8 cellular contexts compared by ENCODE assay signal in genomic region chr5:170632985-170633234, GRCh38.
DNase-seq lines count a peak whose midpoint lies in the region; ATAC-seq lines count a peak whose summit lies in the region.

No MANE protein-coding gene starts in this region.

- CTCF ChIA-PET in activated CD4-positive, alpha-beta T cell treated with anti-CD3 and anti-CD28 coated beads, Interleukin-2, amount 10 ng/mL, durations not matched to agents 7 days and 5 days (lab: Charles Lee), result interaction anchor here (1.2 to 3.6 kb wide), 2 partner anchors 19 to 199 kb away, joined by 3 to 19 read pairs; no protein-coding TSS in a partner anchor

- POLR2A ChIA-PET in activated CD4-positive, alpha-beta T cell treated with anti-CD3 and anti-CD28 coated beads, Interleukin-2, amount 10 ng/mL, durations not matched to agents 7 days and 5 days (lab: Charles Lee), result no interaction called here

- peaks cover 14% of the 10 kb centered on the region for H3K4me1 Mint-ChIP-seq in activated CD4-positive, alpha-beta T cell treated with anti-CD3 and anti-CD28 coated beads, Interleukin-2, amount 10 ng/mL, durations not matched to agents 7 days and 5 days

- no peaks in the 10 kb centered on the region for H3K27me3 ChIP-seq in duodenal mucosa (ENCODE audit: control insufficient read depth in 1 of 2, insufficient read depth in 2 of 2, low read length in 2 of 2)

- H3K9ac ChIP-seq in ES-I3 (ENCODE audit: low read depth, low read length), result peak overlapping the region; percentile 49; the same call in 1 of the 2 replicates
- peak overlapping the region in 1 of 2 donors; percentile 38 for H3K9ac ChIP-seq in duodenal mucosa (ENCODE audit: low read depth in 1 of 2, low read length in 2 of 2)

- H3K27me3 Mint-ChIP-seq in activated CD4-positive, alpha-beta T cell treated with anti-CD3 and anti-CD28 coated beads, Interleukin-2, amount 10 ng/mL, durations not matched to agents 7 days and 5 days, result peaks cover 14% of the 10 kb centered on the region

- no peaks in the 10 kb centered on the region for H3K36me3 Mint-ChIP-seq in activated CD4-positive, alpha-beta T cell treated with anti-CD3 and anti-CD28 coated beads, Interleukin-2, amount 10 ng/mL, durations not matched to agents 7 days and 5 days (ENCODE audit: low read depth)

- no peak overlapping the region for H3K27ac Mint-ChIP-seq in activated CD4-positive, alpha-beta T cell treated with anti-CD3 and anti-CD28 coated beads, Interleukin-2, amount 10 ng/mL, durations not matched to agents 7 days and 5 days

- H3K9me3 Mint-ChIP-seq in activated CD4-positive, alpha-beta T cell treated with anti-CD3 and anti-CD28 coated beads, Interleukin-2, amount 10 ng/mL, durations not matched to agents 7 days and 5 days, result no peaks in the 10 kb centered on the region

- H3K36me3 ChIP-seq in ES-I3 (ENCODE audit: insufficient read depth, low read length) (no peaks in the 10 kb centered on the region), duodenal mucosa (ENCODE audit: control insufficient read depth in 1 of 2, insufficient read depth in 2 of 2, low read length in 2 of 2) (no peaks in the 10 kb centered on the region)

- peak overlapping the region; percentile 55 for H3K27ac ChIP-seq in duodenal mucosa (ENCODE audit: low read depth, low read length)

- peak overlapping the region in 1 of 2 donors; percentile 54 for H3K4me3 ChIP-seq in duodenal mucosa (ENCODE audit: low read depth in 1 of 2, low read length in 2 of 2)

- H3K9me3 ChIP-seq in ES-I3 (ENCODE audit: control insufficient read depth, insufficient read depth, low read length) (no peaks in the 10 kb centered on the region), duodenal mucosa (ENCODE audit: control insufficient read depth in 1 of 2, low read length in 2 of 2) (no peaks in the 10 kb centered on the region)

- no peak overlapping the region for H3K4me3 Mint-ChIP-seq in activated CD4-positive, alpha-beta T cell treated with anti-CD3 and anti-CD28 coated beads, Interleukin-2, amount 10 ng/mL, durations not matched to agents 7 days and 5 days

- peak; percentile 40 for DNase-seq in activated CD4-positive, alpha-beta T cell treated with anti-CD3 and anti-CD28 coated beads, Interleukin-2, amount 10 ng/mL, durations not matched to agents 7 days and 5 days
- DNase-seq in midbrain (lab: John Stamatoyannopoulos, UW) (peak; percentile 63), SW480 (ENCODE audit: low spot score) (no peak), NCI-H187 (lab: John Stamatoyannopoulos, UW) (no peak)
- peak; percentile 77 for DNase-seq in stimulated activated CD8-positive, alpha-beta memory T cell treated with anti-CD3 and anti-CD28 coated beads, Interleukin-4, amount 100 ng/mL, for 48 hours

- peak; percentile 52 for ATAC-seq in HG03521 (IDR thresholded peaks at IDR 0.05; ENCODE audit: unreplicated experiment)

- H3K4me1 ChIP-seq in ES-I3 (ENCODE audit: insufficient read depth, low read length) (peaks cover 24% of the 10 kb centered on the region; the same call in 1 of the 2 replicates), duodenal mucosa (ENCODE audit: control insufficient read depth in 1 of 2, insufficient read depth in 2 of 2, low read length in 2 of 2) (peaks cover 6 to 26% of the 10 kb centered on the region in 2 donors)

Comparison
In these comparisons a context has a peak if more than half of its experiments do, and no peak if none do; other contexts are left out.
1. DNase-seq: peak in activated CD4-positive, alpha-beta T cell treated with anti-CD3 and anti-CD28 coated beads, Interleukin-2, amount 10 ng/mL, durations not matched to agents 7 days and 5 days (single experiment), midbrain (single experiment) and stimulated activated CD8-positive, alpha-beta memory T cell treated with anti-CD3 and anti-CD28 coated beads, Interleukin-4, amount 100 ng/mL, for 48 hours (single experiment); none in SW480 (single experiment) and NCI-H187 (0 of 2).